In the genomic region with DNA sequence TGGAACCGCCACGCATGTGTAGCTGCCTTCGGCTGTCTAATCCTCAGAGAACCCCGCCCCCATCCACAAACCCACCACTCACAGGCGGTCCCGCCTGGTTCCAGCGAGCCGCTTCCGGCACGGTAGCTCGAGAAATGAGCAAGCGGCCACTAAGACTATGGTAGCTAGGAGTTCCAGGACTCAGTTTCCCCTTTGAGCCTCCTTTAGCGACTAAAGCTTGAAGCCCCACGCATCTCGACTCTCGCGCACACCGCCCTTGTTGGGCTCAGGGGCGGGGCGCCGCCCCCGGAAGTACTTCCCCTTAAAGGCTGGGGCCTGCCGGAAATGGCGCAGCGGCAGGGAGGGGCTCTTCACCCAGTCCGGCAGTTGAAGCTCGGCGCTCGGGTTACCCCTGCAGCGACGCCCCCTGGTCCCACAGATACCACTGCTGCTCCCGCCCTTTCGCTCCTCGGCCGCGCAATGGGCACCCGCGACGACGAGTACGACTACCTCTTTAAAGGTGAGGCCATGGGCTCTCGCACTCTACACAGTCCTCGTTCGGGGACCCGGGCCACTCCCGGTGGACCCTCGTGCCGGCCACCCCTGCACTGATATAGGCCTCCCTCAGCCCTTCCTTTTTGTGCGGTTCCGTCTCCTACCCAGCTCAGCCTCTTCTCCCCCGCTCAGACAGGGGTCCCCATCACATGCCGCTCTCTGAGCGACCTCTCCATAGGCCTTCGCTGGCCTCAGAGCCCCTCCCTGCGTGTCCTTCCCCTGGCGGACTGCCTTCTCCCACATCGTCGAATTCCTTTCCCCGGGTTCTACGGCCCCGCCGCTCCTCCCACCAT, we compare ENCODE assay signal across 8 cellular contexts. TPM values are rescaled to one million over a fixed set of nuclear protein-coding genes. Genes with fewer than 3 reads are reported as not detected.
A peak's percentile ranks its signal among the peaks of the same experiment; 100 is the strongest.
DNase-seq lines count a peak whose midpoint lies in the region; ATAC-seq and TF ChIP-seq lines count a peak whose summit lies in the region.

Gene RAB11A (plus strand): TSS at position 365 of the 827 bp plus-strand sequence. CDS start 95 bp downstream, at position 460.

- H3K27me3 ChIP-seq in HUES48 (ENCODE audit: control insufficient read depth, insufficient read depth, low read length) (no peaks in the 10 kb centered on the region), NT2/D1 (ENCODE audit: insufficient read depth, insufficient read length) (no peaks in the 10 kb centered on the region), endodermal cell (ENCODE audit: control insufficient read depth, insufficient read depth, low read length, poor library complexity, severe bottlenecking) (no peaks in the 10 kb centered on the region)

- TF ChIP-seq CTCF in endodermal cell (conservative IDR thresholded peaks at IDR 0.05) = peak; percentile 55

- WGBS in endodermal cell (ENCODE audit: insufficient coverage in 1 of 2, insufficient read length in 1 of 2), 2 experiments = 0% methylated on average over 23 to 62 of the region's 62 CpGs
- WGBS in mesodermal cell (ENCODE audit: insufficient coverage in 2 of 2), 2 experiments = 1% methylated on average over 57 to 59 of the region's 62 CpGs

- H3K27ac Mint-ChIP-seq in endodermal cell = peak within 1 kb of the TSS; percentile 99

- H3K27me3 Mint-ChIP-seq in endodermal cell (ENCODE audit: insufficient read depth) = no peaks in the 10 kb centered on the region

- peaks cover 10% of the 10 kb centered on the region for H3K4me1 ChIP-seq in HUES48 (ENCODE audit: control insufficient read depth, insufficient read depth, low read length)
- no peaks in the 10 kb centered on the region for H3K4me1 ChIP-seq in NT2/D1 (ENCODE audit: insufficient read depth, insufficient read length)
- H3K4me1 ChIP-seq in endodermal cell (ENCODE audit: control insufficient read depth, insufficient read depth, low read length) = no peaks in the 10 kb centered on the region
- no peaks in the 10 kb centered on the region for H3K4me1 ChIP-seq in mesodermal cell (ENCODE audit: control insufficient read depth, insufficient read depth, low read length, poor library complexity, severe bottlenecking)

- no peaks in the 10 kb centered on the region for H3K9me3 Mint-ChIP-seq in endodermal cell

- H3K4me3 Mint-ChIP-seq in endodermal cell = peak within 1 kb of the TSS; percentile 100

- peak; percentile 82 for ATAC-seq in GM21390 (IDR thresholded peaks at IDR 0.05; ENCODE audit: unreplicated experiment)

- DNase-seq in D341Med (ENCODE audit: low spot score) (peak; percentile 97), NT2/D1 (ENCODE audit: low read depth, low spot score) (peak; percentile 96), endodermal cell (peak; percentile 97)
- peak; percentile 89 for DNase-seq in activated CD8-positive, alpha-beta memory T cell treated with anti-CD3 and anti-CD28 coated beads, Interleukin-2, amount 50 U/mL, for 1 hour (ENCODE audit: extremely low read depth)
- peak; percentile 89 to 92 for DNase-seq in stimulated activated CD8-positive, alpha-beta memory T cell treated with anti-CD3 and anti-CD28 coated beads, Interleukin-15, amount 100 ng/mL, for 4 hours (ENCODE audit: low read depth in 2 of 2)

- H3K27ac ChIP-seq in HUES48 (ENCODE audit: low read depth, low read length) (peak within 1 kb of the TSS; percentile 93), endodermal cell (ENCODE audit: low read depth, low read length) (peak within 1 kb of the TSS; percentile 80), mesodermal cell (ENCODE audit: low read depth, low read length, severe bottlenecking) (peak within 1 kb of the TSS; percentile 90)

- peaks cover 7% of the 10 kb centered on the region for H3K4me1 Mint-ChIP-seq in endodermal cell

- H3K36me3 ChIP-seq in HUES48 (ENCODE audit: control insufficient read depth, insufficient read depth, low read length) (peaks cover under 1% of the 10 kb centered on the region), NT2/D1 (ENCODE audit: insufficient read depth, insufficient read length, low read length) (peaks cover 7% of the 10 kb centered on the region), endodermal cell (ENCODE audit: control insufficient read depth, insufficient read depth, low read length) (no peaks in the 10 kb centered on the region), mesodermal cell (ENCODE audit: control insufficient read depth, insufficient read depth, low read length) (peaks cover 9% of the 10 kb centered on the region)

- H3K9ac ChIP-seq in HUES48 (ENCODE audit: low read depth, low read length) (peak within 1 kb of the TSS; percentile 93), NT2/D1 (ENCODE audit: insufficient read length, low read depth) (peak within 1 kb of the TSS; percentile 93), endodermal cell (ENCODE audit: extremely low read depth, low read length, poor library complexity, severe bottlenecking) (peak within 1 kb of the TSS; percentile 87)

- H3K4me3 ChIP-seq in HUES48 (ENCODE audit: low read depth, low read length) (peak within 1 kb of the TSS; percentile 94), NT2/D1 (ENCODE audit: insufficient read length, low read depth) (peak within 1 kb of the TSS; percentile 92), endodermal cell (ENCODE audit: low read length) (peak within 1 kb of the TSS; percentile 97), mesodermal cell (ENCODE audit: extremely low read depth, insufficient read depth, low read length, poor library complexity, severe bottlenecking) (peak within 1 kb of the TSS; percentile 87)

- H3K9me3 ChIP-seq in HUES48 (ENCODE audit: control insufficient read depth, insufficient read depth, low read length) = no peaks in the 10 kb centered on the region
- no peaks in the 10 kb centered on the region for H3K9me3 ChIP-seq in NT2/D1 (ENCODE audit: insufficient read depth, low read length)
- H3K9me3 ChIP-seq in endodermal cell (ENCODE audit: control insufficient read depth, low read length) = no peaks in the 10 kb centered on the region
- no peaks in the 10 kb centered on the region for H3K9me3 ChIP-seq in mesodermal cell (ENCODE audit: control insufficient read depth, low read length)

- peaks cover 3% of the 10 kb centered on the region for H3K36me3 Mint-ChIP-seq in endodermal cell (ENCODE audit: low read depth)

RNA-seq across cellular contexts. Expression of gene RAB11A, which starts in this region (rescaled TPM):
- total RNA-seq in endodermal cell = 100 to 1,000 TPM; 233 to 295 TPM
- 249 TPM for polyA plus RNA-seq in endodermal cell (2013, experiment 1 of 2)
- 228 TPM for polyA plus RNA-seq in endodermal cell (2013, experiment 2 of 2)
- polyA plus RNA-seq in mesodermal cell (2013, experiment 1 of 2) = 350 TPM
- 320 TPM for polyA plus RNA-seq in mesodermal cell (2013, experiment 2 of 2)

Comparison
In these comparisons a context has a peak if more than half of its experiments do, and no peak if none do; other contexts are left out.
1. Peak in every context shown above with its lines: DNase-seq, ATAC-seq, H3K4me3 ChIP-seq and H3K27ac ChIP-seq.